In genomic region chr1:113660053-113660452, GRCh38 we compare ENCODE assay signal across 24 cellular contexts.
DNase-seq lines count a peak whose midpoint lies in the region; TF ChIP-seq lines count a peak whose summit lies in the region.
"Had no signal": no experiment of that assay in that cellular context is flagged by ENCODE, and none has a peak within 500 bp of the region (broad histone marks: within the 10 kb centered on the region; RNA-seq: fewer than 3 reads in every experiment).

No MANE protein-coding gene starts in this region.

- H3K9me3 ChIP-seq in breast epithelium: no peaks in the 10 kb centered on the region
- no peaks in the 10 kb centered on the region for H3K9me3 ChIP-seq in vagina
- H3K9me3 ChIP-seq: colonic mucosa, gastrocnemius medialis, MG63, neutrophil, testis had no signal

- H3K27me3 Mint-ChIP-seq in MCF 10A (ENCODE audit: insufficient read depth, unreplicated experiment): no peaks in the 10 kb centered on the region
- H3K27me3 Mint-ChIP-seq: activated CD4-positive, alpha-beta memory T cell treated with anti-CD3 and anti-CD28 coated beads, Interleukin-2, amount 10 ng/mL, durations not matched to agents 7 days and 5 days; activated naive CD4-positive, alpha-beta T cell treated with anti-CD3 and anti-CD28 coated beads, Interleukin-2, amount 10 ng/mL, durations not matched to agents 7 days and 5 days; activated T-cell treated with anti-CD3 and anti-CD28 coated beads, Interleukin-2, amount 50 U/mL, for 24 hours had no signal

- H3K4me3 ChIP-seq in breast epithelium (no peak overlapping the region), vagina (no peak overlapping the region)
- H3K4me3 ChIP-seq: colonic mucosa, gastrocnemius medialis, MG63, testis had no signal

- H3K36me3 ChIP-seq in breast epithelium (no peaks in the 10 kb centered on the region), vagina (no peaks in the 10 kb centered on the region)
- H3K36me3 ChIP-seq: colonic mucosa, gastrocnemius medialis, neutrophil had no signal

- H3K9me3 Mint-ChIP-seq in MCF 10A (ENCODE audit: unreplicated experiment): no peaks in the 10 kb centered on the region
- H3K9me3 Mint-ChIP-seq: activated CD4-positive, alpha-beta memory T cell treated with anti-CD3 and anti-CD28 coated beads, Interleukin-2, amount 10 ng/mL, durations not matched to agents 7 days and 5 days; activated naive CD4-positive, alpha-beta T cell treated with anti-CD3 and anti-CD28 coated beads, Interleukin-2, amount 10 ng/mL, durations not matched to agents 7 days and 5 days; activated T-cell treated with anti-CD3 and anti-CD28 coated beads, Interleukin-2, amount 50 U/mL, for 24 hours; CD4-positive, CD25-positive, alpha-beta regulatory T cell had no signal

- CTCF ChIA-PET in MCF 10A (lab: Yijun Ruan, JAX): interaction anchor here (0.6 to 1.0 kb wide), 2 partner anchors 18 to 706 kb away, joined by 3 to 4 read pairs; no protein-coding TSS in a partner anchor

- peaks cover 8% of the 10 kb centered on the region for H3K36me3 Mint-ChIP-seq in MCF 10A (ENCODE audit: insufficient read depth, unreplicated experiment)
- H3K36me3 Mint-ChIP-seq: activated naive CD4-positive, alpha-beta T cell treated with anti-CD3 and anti-CD28 coated beads, Interleukin-2, amount 10 ng/mL, durations not matched to agents 7 days and 5 days; CD4-positive, CD25-positive, alpha-beta regulatory T cell had no signal

- H3K27me3 ChIP-seq in breast epithelium (no peaks in the 10 kb centered on the region), layer of hippocampus (ENCODE audit: control insufficient read depth, insufficient read depth, low read length) (no peaks in the 10 kb centered on the region), vagina (no peaks in the 10 kb centered on the region)
- H3K27me3 ChIP-seq: colonic mucosa, gastrocnemius medialis, MG63, testis had no signal

- no peak overlapping the region for H3K4me3 Mint-ChIP-seq in MCF 10A (ENCODE audit: unreplicated experiment)
- H3K4me3 Mint-ChIP-seq: activated CD4-positive, alpha-beta memory T cell treated with anti-CD3 and anti-CD28 coated beads, Interleukin-2, amount 10 ng/mL, durations not matched to agents 7 days and 5 days; activated naive CD4-positive, alpha-beta T cell treated with anti-CD3 and anti-CD28 coated beads, Interleukin-2, amount 10 ng/mL, durations not matched to agents 7 days and 5 days; activated T-cell treated with anti-CD3 and anti-CD28 coated beads, Interleukin-2, amount 50 U/mL, for 24 hours; CD4-positive, CD25-positive, alpha-beta regulatory T cell had no signal

- no peak for TF ChIP-seq CTCF in MCF 10A (IDR thresholded peaks at IDR 0.05; ENCODE audit: unreplicated experiment)
- no peak for TF ChIP-seq CTCF in breast epithelium (IDR thresholded peaks at IDR 0.05)
- no peak for TF ChIP-seq CTCF in vagina (IDR thresholded peaks at IDR 0.05)

- H3K4me1 ChIP-seq in breast epithelium: no peaks in the 10 kb centered on the region
- no peaks in the 10 kb centered on the region for H3K4me1 ChIP-seq in vagina
- H3K4me1 ChIP-seq: colonic mucosa, testis had no signal

- DNase-seq in MCF 10A (ENCODE audit: unreplicated experiment): peak; percentile 29
- DNase-seq in breast epithelium (ENCODE audit: low spot score in 2 of 2): no peak
- DNase-seq in astrocyte of the hippocampus (ENCODE audit: low read depth, low spot score): peak; percentile 29
- peak in 17 of 49 donors; percentile 1 to 42 (median 17) for DNase-seq in substantia nigra (lab: John Stamatoyannopoulos, UW)
- DNase-seq in germinal center (ENCODE audit: low spot score): no peak
- DNase-seq in CD1c-positive myeloid dendritic cell (ENCODE audit: extremely low spot score): no peak
- DNase-seq in vagina (ENCODE audit: extremely low spot score in 2 of 2): no peak
- DNase-seq: activated CD4-positive, alpha-beta memory T cell treated with anti-CD3 and anti-CD28 coated beads, Interleukin-2, amount 10 ng/mL, durations not matched to agents 7 days and 5 days; activated naive CD4-positive, alpha-beta T cell treated with anti-CD3 and anti-CD28 coated beads, Interleukin-2, amount 10 ng/mL, durations not matched to agents 7 days and 5 days; activated T-cell treated with anti-CD3 and anti-CD28 coated beads, Interleukin-2, amount 50 U/mL, for 24 hours; aorta; CD4-positive, CD25-positive, alpha-beta regulatory T cell; colonic mucosa; DMS153; gastrocnemius medialis; MG63; NCI-H1694; NCI-H524 treated with DMSO at 0.1 percent for 48 hours; T-helper 2 cell; testis had no signal

- H3K27ac Mint-ChIP-seq in MCF 10A (ENCODE audit: low read depth, unreplicated experiment): no peak overlapping the region
- H3K27ac Mint-ChIP-seq: activated CD4-positive, alpha-beta memory T cell treated with anti-CD3 and anti-CD28 coated beads, Interleukin-2, amount 10 ng/mL, durations not matched to agents 7 days and 5 days; activated naive CD4-positive, alpha-beta T cell treated with anti-CD3 and anti-CD28 coated beads, Interleukin-2, amount 10 ng/mL, durations not matched to agents 7 days and 5 days; activated T-cell treated with anti-CD3 and anti-CD28 coated beads, Interleukin-2, amount 50 U/mL, for 24 hours had no signal

- intact Hi-C loops in MCF 10A (cut with micrococcal nuclease) (no loop called here), breast epithelium (cut with DNase I; ENCODE audit: low total_unique reads) (no loop called here), vagina (cut with DNase I) (no loop called here)

- POLR2A ChIA-PET in MCF 10A (lab: Yijun Ruan, JAX): interaction anchor here (0.9 to 1.2 kb wide), 2 partner anchors 8 to 270 kb away, joined by 3 read pairs; partner anchors contain the start of gene MAGI3

- BruUV-seq in MCF 10A (replicated peaks; lab: Mats Ljungman, UMichigan): no TSS peak

- no peak for TF ChIP-seq POLR2A in breast epithelium (IDR thresholded peaks at IDR 0.05)
- TF ChIP-seq POLR2A in vagina (IDR thresholded peaks at IDR 0.05): no peak

- H3K27ac ChIP-seq in breast epithelium: no peak overlapping the region
- H3K27ac ChIP-seq in layer of hippocampus (ENCODE audit: low read depth, low read length): peak overlapping the region; percentile 59
- peak overlapping the region; percentile 63 for H3K27ac ChIP-seq in substantia nigra (ENCODE audit: low read depth, low read length, poor library complexity, severe bottlenecking)
- no peak overlapping the region for H3K27ac ChIP-seq in vagina
- H3K27ac ChIP-seq: colonic mucosa, epithelial cell of prostate, gastrocnemius medialis, HL-60, neutrophil, testis had no signal

- H3K4me1 Mint-ChIP-seq in MCF 10A (ENCODE audit: insufficient read depth, unreplicated experiment): peaks cover 27% of the 10 kb centered on the region
- H3K4me1 Mint-ChIP-seq: activated CD4-positive, alpha-beta memory T cell treated with anti-CD3 and anti-CD28 coated beads, Interleukin-2, amount 10 ng/mL, durations not matched to agents 7 days and 5 days; activated naive CD4-positive, alpha-beta T cell treated with anti-CD3 and anti-CD28 coated beads, Interleukin-2, amount 10 ng/mL, durations not matched to agents 7 days and 5 days had no signal

Comparison
In these comparisons a context has a peak if more than half of its experiments do, and no peak if none do; other contexts are left out.
1. DNase-seq: peak in MCF 10A (single experiment) and astrocyte of the hippocampus (single experiment); none in breast epithelium (0 of 2), germinal center (single experiment), CD1c-positive myeloid dendritic cell (single experiment) and vagina (0 of 2).
2. H3K27ac ChIP-seq: peak in layer of hippocampus (single experiment) and substantia nigra (single experiment); none in breast epithelium (0 of 2) and vagina (single experiment).